In genomic region chr12:117141097-117141898, GRCh38 we compare ENCODE assay signal across 16 cellular contexts. TPM values are rescaled to one million over a fixed set of nuclear protein-coding genes. Genes with fewer than 3 reads are reported as not detected.
DNase-seq lines count a peak whose midpoint lies in the region; ATAC-seq and TF ChIP-seq lines count a peak whose summit lies in the region.
"Had no signal": no experiment of that assay in that cellular context is flagged by ENCODE, and none has a peak within 500 bp of the region (broad histone marks: within the 10 kb centered on the region; RNA-seq: fewer than 3 reads in every experiment).

No MANE protein-coding gene starts in this region.

- H3K27ac ChIP-seq in neural progenitor cell: no peak overlapping the region
- H3K27ac ChIP-seq in mammary epithelial cell (ENCODE audit: insufficient read depth, low read depth, low read length): no peak overlapping the region
- H3K27ac ChIP-seq: psoas muscle, SJSA1 had no signal

- TF ChIP-seq CTCF in neural progenitor cell (IDR thresholded peaks at IDR 0.05) (no peak), mesothelial cell of epicardium (IDR thresholded peaks at IDR 0.05; ENCODE audit: unreplicated experiment) (no peak), mammary epithelial cell (conservative IDR thresholded peaks at IDR 0.05 in 1 of 2, IDR thresholded peaks at IDR 0.05 in 1 of 2; ENCODE audit: extremely low read depth in 1 of 2, insufficient read depth in 1 of 2, low read depth in 1 of 2, low read length in 2 of 2) (no peak)

- H2AFZ ChIP-seq in neural progenitor cell (replicated peaks): no peak overlapping the region
- no peak overlapping the region for H2AFZ ChIP-seq in mammary epithelial cell (ENCODE audit: low read depth, low read length)

- DNase-seq in DMS153 treated with DMSO at 0.1 percent for 48 hours (lab: John Stamatoyannopoulos, UW; ENCODE audit: unreplicated experiment) (peak; percentile 11), H7 (peak; percentile 47), NT2/D1 (ENCODE audit: low read depth, low spot score) (no peak), neural progenitor cell (ENCODE audit: low spot score) (no peak), mesothelial cell of epicardium (ENCODE audit: low spot score in 2 of 2, unreplicated experiment in 2 of 2) (no peak), mammary epithelial cell (no peak)
- DNase-seq: activated CD4-positive, alpha-beta T cell treated with anti-CD3 and anti-CD28 coated beads, Interleukin-2, amount 50 U/mL, for 4 hours; central memory CD4-positive, alpha-beta T cell; effector memory CD4-positive, alpha-beta T cell; naive thymus-derived CD4-positive, alpha-beta T cell; T-helper 9 cell had no signal

- H3K4me1 Mint-ChIP-seq in neural progenitor cell (peaks cover 8% of the 10 kb centered on the region), mesothelial cell of epicardium (peaks cover 27% of the 10 kb centered on the region)

- H3K9ac ChIP-seq in NT2/D1 (ENCODE audit: insufficient read length, low read depth) (peak overlapping the region; percentile 12), neural progenitor cell (no peak overlapping the region), mammary epithelial cell (ENCODE audit: insufficient read depth, low read length) (no peak overlapping the region)

- H3K4me3 ChIP-seq in H7 (ENCODE audit: insufficient read depth, low read depth, low read length) (no peak overlapping the region), NT2/D1 (ENCODE audit: insufficient read length, low read depth) (no peak overlapping the region), neural progenitor cell (no peak overlapping the region), mammary epithelial cell (replicated peaks in 1 of 3; ENCODE audit: insufficient read depth in 1 of 3, low read depth in 2 of 3, low read length in 3 of 3) (no peak overlapping the region)
- H3K4me3 ChIP-seq: psoas muscle, SJSA1 had no signal

- H3K4me3 Mint-ChIP-seq in neural progenitor cell (no peak overlapping the region), mesothelial cell of epicardium (no peak overlapping the region)
- H3K4me3 Mint-ChIP-seq: activated T-helper 1 cell treated with anti-CD3 and anti-CD28 coated beads, Interleukin-12 subunit alpha, Interleukin-12 subunit beta, Interleukin-2, Interleukin-4 antibody, amounts not matched to agents 30 ng/mL and 10 ng/mL and 1 ng/mL, durations not matched to agents 14 hours and 24 hours and 36 hours; naive thymus-derived CD4-positive, alpha-beta T cell had no signal

- in situ Hi-C loops in mammary epithelial cell (cut with MboI; ENCODE audit: low sequenced_read_pairs in 2 of 2): no loop called here

- no peaks in the 10 kb centered on the region for H3K27me3 ChIP-seq in H7 (ENCODE audit: control insufficient read depth, insufficient read depth, low read length)
- no peaks in the 10 kb centered on the region for H3K27me3 ChIP-seq in NT2/D1 (ENCODE audit: insufficient read depth, insufficient read length)
- no peaks in the 10 kb centered on the region for H3K27me3 ChIP-seq in neural progenitor cell
- no peaks in the 10 kb centered on the region for H3K27me3 ChIP-seq in mammary epithelial cell (ENCODE audit: insufficient read depth, low read length)
- H3K27me3 ChIP-seq: SJSA1 had no signal

- H3F3A ChIP-seq in neural progenitor cell (ENCODE audit: low read depth): peaks cover 6% of the 10 kb centered on the region

- H3K4me2 ChIP-seq in neural progenitor cell: no peak overlapping the region
- H3K4me2 ChIP-seq in mammary epithelial cell (ENCODE audit: insufficient read depth, low read depth, low read length): no peak overlapping the region

- no peak for ATAC-seq in HG03571 (IDR thresholded peaks at IDR 0.05; ENCODE audit: unreplicated experiment)
- ATAC-seq: naive thymus-derived CD4-positive, alpha-beta T cell had no signal

- CTCF ChIA-PET in mammary epithelial cell (lab: Charles Lee; ENCODE audit: low non-redundant PET): no interaction called here

- H3K36me3 Mint-ChIP-seq in neural progenitor cell (peaks cover 17% of the 10 kb centered on the region), mesothelial cell of epicardium (peaks cover 8% of the 10 kb centered on the region)

- H3K9me3 Mint-ChIP-seq in neural progenitor cell (no peaks in the 10 kb centered on the region), mesothelial cell of epicardium (no peaks in the 10 kb centered on the region)
- H3K9me3 Mint-ChIP-seq: activated T-helper 1 cell treated with anti-CD3 and anti-CD28 coated beads, Interleukin-12 subunit alpha, Interleukin-12 subunit beta, Interleukin-2, Interleukin-4 antibody, amounts not matched to agents 30 ng/mL and 10 ng/mL and 1 ng/mL, durations not matched to agents 14 hours and 24 hours and 36 hours; naive thymus-derived CD4-positive, alpha-beta T cell had no signal

- H3K27ac Mint-ChIP-seq in neural progenitor cell: peak overlapping the region; percentile 60
- H3K27ac Mint-ChIP-seq in mesothelial cell of epicardium: no peak overlapping the region
- H3K27ac Mint-ChIP-seq: activated T-helper 1 cell treated with anti-CD3 and anti-CD28 coated beads, Interleukin-12 subunit alpha, Interleukin-12 subunit beta, Interleukin-2, Interleukin-4 antibody, amounts not matched to agents 30 ng/mL and 10 ng/mL and 1 ng/mL, durations not matched to agents 14 hours and 24 hours and 36 hours; naive thymus-derived CD4-positive, alpha-beta T cell had no signal

- dilution Hi-C loops in mammary epithelial cell (cut with HindIII; ENCODE audit: low sequenced_read_pairs): no loop called here

- BruUV-seq in mammary epithelial cell (replicated peaks; lab: Mats Ljungman, UMichigan): no TSS peak

- no peaks in the 10 kb centered on the region for H3K27me3 Mint-ChIP-seq in neural progenitor cell (ENCODE audit: insufficient read depth, low read depth)
- H3K27me3 Mint-ChIP-seq in mesothelial cell of epicardium (ENCODE audit: low read depth): no peaks in the 10 kb centered on the region
- H3K27me3 Mint-ChIP-seq: naive thymus-derived CD4-positive, alpha-beta T cell had no signal

- H3K4me1 ChIP-seq in NT2/D1 (ENCODE audit: insufficient read depth, insufficient read length) (peaks cover 7% of the 10 kb centered on the region), neural progenitor cell (no peaks in the 10 kb centered on the region), mammary epithelial cell (ENCODE audit: insufficient read depth, low read length) (no peaks in the 10 kb centered on the region)
- H3K4me1 ChIP-seq: SJSA1 had no signal

- intact Hi-C loops in mammary epithelial cell (cut with micrococcal nuclease): no loop called here

- peaks cover 9% of the 10 kb centered on the region for H3K36me3 ChIP-seq in H7 (replicated peaks; ENCODE audit: control insufficient read depth, insufficient read depth, low read length)
- H3K36me3 ChIP-seq in NT2/D1 (ENCODE audit: insufficient read depth, insufficient read length, low read length): peaks cover 36% of the 10 kb centered on the region
- H3K36me3 ChIP-seq in neural progenitor cell: no peaks in the 10 kb centered on the region
- H3K36me3 ChIP-seq in mammary epithelial cell (ENCODE audit: insufficient read depth, low read length): no peaks in the 10 kb centered on the region

- H3K79me2 ChIP-seq in neural progenitor cell (ENCODE audit: low read depth) (no peaks in the 10 kb centered on the region), mammary epithelial cell (ENCODE audit: insufficient read depth, low read length) (no peaks in the 10 kb centered on the region)

- H4K20me1 ChIP-seq in neural progenitor cell (ENCODE audit: low read depth): no peaks in the 10 kb centered on the region
- H4K20me1 ChIP-seq in mammary epithelial cell (ENCODE audit: insufficient read depth, low read length): no peaks in the 10 kb centered on the region

- H3K9me3 ChIP-seq in NT2/D1 (ENCODE audit: insufficient read depth, low read length) (no peaks in the 10 kb centered on the region), neural progenitor cell (ENCODE audit: low read depth) (no peaks in the 10 kb centered on the region), mammary epithelial cell (replicated peaks; ENCODE audit: insufficient read depth, low read length) (no peaks in the 10 kb centered on the region)
- H3K9me3 ChIP-seq: psoas muscle, SJSA1 had no signal

- 94% methylated on average over 28 of the region's 29 CpGs for WGBS in mammary epithelial cell (ENCODE audit: low coverage, missing lambda C conversion rate)

RNA-seq across cellular contexts. Expression of gene TESC, which starts 42.1 kb away (rescaled TPM):
- total RNA-seq in H7 (2014; rRNA removed; shearing (Covaris generic)): 15.8 and 18.3 TPM in 2 replicates
- total RNA-seq in neural progenitor cell (ENCODE audit: low replicate concordance): 12.4 and 18.0 TPM in 2 replicates
- total RNA-seq in mesothelial cell of epicardium: not detected in 3 replicates
- total RNA-seq in mammary epithelial cell: under 1 TPM in 1 of 2 donors, not detected in 1; 0.33 TPM
- polyA plus RNA-seq in mammary epithelial cell: not detected
- not detected for polyA minus RNA-seq in mammary epithelial cell
- total RNA-seq: LHCN-M2, SJSA1 had no signal

RNA-seq across cellular contexts. Expression of gene FBXO21, which starts 49.0 kb away (rescaled TPM):
- total RNA-seq in H7 (2014; rRNA removed; shearing (Covaris generic)): 44.1 and 84.2 TPM in 2 replicates
- 69.3 and 114 TPM in 2 replicates for total RNA-seq in neural progenitor cell (ENCODE audit: low replicate concordance)
- total RNA-seq in mesothelial cell of epicardium: 57.5 to 65.3 TPM (median 60.5 TPM) in 3 replicates
- 10 to 100 TPM; 33.7 to 56.2 TPM for total RNA-seq in mammary epithelial cell
- 41.9 TPM for polyA plus RNA-seq in mammary epithelial cell
- 67.7 TPM for polyA minus RNA-seq in mammary epithelial cell

Comparison
In these comparisons a context has a peak if more than half of its experiments do, and no peak if none do; other contexts are left out.
1. DNase-seq: peak in DMS153 treated with DMSO at 0.1 percent for 48 hours (single experiment) and H7 (single experiment); none in NT2/D1 (single experiment), neural progenitor cell (single experiment), mesothelial cell of epicardium (0 of 2) and mammary epithelial cell (single experiment).
2. RNA of gene TESC, which starts 42.1 kb away (total RNA-seq): 15.8 to 18.3 TPM in H7 and 12.4 to 18.0 TPM in neural progenitor cell; 0.33 TPM in mammary epithelial cell and not detected in mesothelial cell of epicardium; every median in the first group is over 10 times any median in the second.